17 cellular contexts compared by ENCODE assay signal in genomic region chr14:31568671-31569070, GRCh38. TPM values are rescaled to one million over a fixed set of nuclear protein-coding genes. Genes with fewer than 3 reads are reported as not detected.
DNase-seq lines count a peak whose midpoint lies in the region; ATAC-seq and TF ChIP-seq lines count a peak whose summit lies in the region.
"Had no signal": no experiment of that assay in that cellular context is flagged by ENCODE, and none has a peak within 500 bp of the region (broad histone marks: within the 10 kb centered on the region; RNA-seq: fewer than 3 reads in every experiment).

No MANE protein-coding gene starts in this region.

- no peaks in the 10 kb centered on the region for H3K27me3 ChIP-seq in subcutaneous abdominal adipose tissue (ENCODE audit: control insufficient read depth in 5 of 5, insufficient read depth in 4 of 5, low read length in 5 of 5)
- H3K27me3 ChIP-seq: gastrocnemius medialis had no signal

- ATAC-seq in Right ventricle myocardium superior (ENCODE audit: poor library complexity) (peak; percentile 23), Right ventricle myocardium inferior (no peak), WTC11 (no peak), GM21825 (IDR thresholded peaks at IDR 0.05; ENCODE audit: unreplicated experiment) (no peak)

- H3K4me1 ChIP-seq in subcutaneous abdominal adipose tissue (ENCODE audit: control insufficient read depth in 5 of 5, insufficient read depth in 5 of 5, low read length in 5 of 5) = peaks cover 0 to 16% (median 14%) of the 10 kb centered on the region in 5 donors

- no peaks in the 10 kb centered on the region for H3K27me3 Mint-ChIP-seq in WTC11 (ENCODE audit: low read depth)
- H3K27me3 Mint-ChIP-seq: memory B cell had no signal

- TF ChIP-seq CTCF in WTC11 (IDR thresholded peaks at IDR 0.05) (no peak), fibroblast of the aortic adventitia (IDR thresholded peaks at IDR 0.05; ENCODE audit: insufficient read depth, low read length) (no peak)

- H3K9me3 Mint-ChIP-seq in WTC11 = no peaks in the 10 kb centered on the region
- H3K9me3 Mint-ChIP-seq: activated T-helper 2 cell treated with anti-CD3 and anti-CD28 coated beads, Interferon-gamma antibody, Interleukin-2, Interleukin-4, amounts not matched to agents 10 μg/mL and 5 μg/mL and 100 μg/mL, durations not matched to agents 14 hours and 24 hours and 36 hours; memory B cell; nephron progenitor cell had no signal

- DNase-seq in Right ventricle myocardium superior (no peak), Right ventricle myocardium inferior (ENCODE audit: missing footprints) (no peak), WTC11 (ENCODE audit: low spot score) (no peak), fibroblast of the aortic adventitia (ENCODE audit: low read depth) (peak; percentile 73), T-helper 9 cell (no peak), ureter (ENCODE audit: low spot score) (no peak)
- DNase-seq: anterior cingulate cortex; gastrocnemius medialis; NCI-H1092 treated with DMSO at 0.1 percent for 48 hours; nephron progenitor cell; stimulated activated CD4-positive, alpha-beta T cell treated with anti-CD3 and anti-CD28 coated beads, Interleukin-2, amount 100 ng/mL, for 48 hours; stimulated activated CD8-positive, alpha-beta memory T cell treated with anti-CD3 and anti-CD28 coated beads, Interleukin-4, amount 100 ng/mL, for 48 hours had no signal

- POLR2A ChIA-PET in WTC11 (lab: Charles Lee) = no interaction called here

- no peaks in the 10 kb centered on the region for H3K36me3 ChIP-seq in subcutaneous abdominal adipose tissue (ENCODE audit: control insufficient read depth in 5 of 5, insufficient read depth in 5 of 5, low read length in 5 of 5)

- no peaks in the 10 kb centered on the region for H3K36me3 Mint-ChIP-seq in WTC11

- H3K9me3 ChIP-seq in subcutaneous abdominal adipose tissue (ENCODE audit: control insufficient read depth in 5 of 5, low read length in 5 of 5) = no peaks in the 10 kb centered on the region
- H3K9me3 ChIP-seq: gastrocnemius medialis had no signal

- H3K4me3 ChIP-seq in fibroblast of the aortic adventitia (ENCODE audit: low read depth, low read length) = no peak overlapping the region
- no peak overlapping the region for H3K4me3 ChIP-seq in subcutaneous abdominal adipose tissue (ENCODE audit: low read depth in 1 of 5, low read length in 5 of 5)
- H3K4me3 ChIP-seq: gastrocnemius medialis, SK-N-MC had no signal

- H3K27ac Mint-ChIP-seq in WTC11 = no peak overlapping the region
- H3K27ac Mint-ChIP-seq: activated T-helper 2 cell treated with anti-CD3 and anti-CD28 coated beads, Interferon-gamma antibody, Interleukin-2, Interleukin-4, amounts not matched to agents 10 μg/mL and 5 μg/mL and 100 μg/mL, durations not matched to agents 14 hours and 24 hours and 36 hours; nephron progenitor cell had no signal

- CTCF ChIA-PET in WTC11 (lab: Charles Lee) = no interaction called here

- H3K27ac ChIP-seq in subcutaneous abdominal adipose tissue (ENCODE audit: low read depth, low read length) = peak overlapping the region; percentile 77
- H3K27ac ChIP-seq: SK-N-MC had no signal

- no peaks in the 10 kb centered on the region for H3K4me1 Mint-ChIP-seq in WTC11

- no peak overlapping the region for H3K4me3 Mint-ChIP-seq in WTC11
- H3K4me3 Mint-ChIP-seq: memory B cell, nephron progenitor cell had no signal

- peak overlapping the region in 1 of 5 donors; percentile 24 for H3K9ac ChIP-seq in subcutaneous abdominal adipose tissue (ENCODE audit: low read length in 5 of 5)

- intact Hi-C loops in Right ventricle myocardium superior (cut with DNase I) (loop anchor here (10.0 kb wide), 1 partner anchor 356 kb away; no protein-coding TSS in a partner anchor), Right ventricle myocardium inferior (cut with DNase I) (loop anchor here (10.0 kb wide), 1 partner anchor 356 kb away; no protein-coding TSS in a partner anchor)

TF ChIP-seq in WTC11, 78 proteins besides CTCF, POLR2A, EP300 and RAD21:
- no peak for TF ChIP-seq HMGXB4 (CRISPR knock-in tag; IDR thresholded peaks at IDR 0.05)
- TF ChIP-seq GABPB1 (CRISPR knock-in tag; IDR thresholded peaks at IDR 0.05) = 0 out of 2 replicates have a peak, but pooled peaks have one; percentile 12
- TF ChIP-seq ATF6 (CRISPR knock-in tag; IDR thresholded peaks at IDR 0.05) = no peak
- TF ChIP-seq TP53 (CRISPR knock-in tag; IDR thresholded peaks at IDR 0.05) = no peak

RNA-seq across cellular contexts. Expression of gene NUBPL, which starts 7.5 kb away (rescaled TPM):
- total RNA-seq in Right ventricle myocardium superior (28.2 TPM), Right ventricle myocardium inferior (28.6 TPM), WTC11 (2021) (11.6 to 15.5 TPM (median 14.2 TPM) in 3 replicates), fibroblast of the aortic adventitia (ENCODE audit: low replicate concordance) (10.5 and 18.9 TPM in 2 replicates), ureter (24.9 TPM)
